26 cellular contexts compared by ENCODE assay signal in genomic region chr5:135027318-135027698, GRCh38. TPM values are rescaled to one million over a fixed set of nuclear protein-coding genes. Genes with fewer than 3 reads are reported as not detected.
DNase-seq lines count a peak whose midpoint lies in the region; ATAC-seq, FAIRE-seq and TF ChIP-seq lines count a peak whose summit lies in the region.
"Had no signal": no experiment of that assay in that cellular context is flagged by ENCODE, and none has a peak within 500 bp of the region (broad histone marks: within the 10 kb centered on the region; RNA-seq: fewer than 3 reads in every experiment).

No MANE protein-coding gene starts in this region.

- H3K4me1 Mint-ChIP-seq in activated CD4-positive, alpha-beta T cell treated with anti-CD3 and anti-CD28 coated beads, Interleukin-2, amount 10 ng/mL, durations not matched to agents 24 days and 14 days, result peaks cover 22% of the 10 kb centered on the region
- peaks cover 25% of the 10 kb centered on the region for H3K4me1 Mint-ChIP-seq in activated CD4-positive, alpha-beta T cell treated with anti-CD3 and anti-CD28 coated beads for 36 hours

- ATAC-seq in activated CD4-positive, alpha-beta T cell treated with anti-CD3 and anti-CD28 coated beads for 36 hours, result no peak
- no peak for ATAC-seq in HG02759 (IDR thresholded peaks at IDR 0.05; ENCODE audit: unreplicated experiment)
- no peak for ATAC-seq in GM19452 (IDR thresholded peaks at IDR 0.05; ENCODE audit: unreplicated experiment)
- ATAC-seq: activated naive CD8-positive, alpha-beta T cell treated with anti-CD3 and anti-CD28 coated beads, Interleukin-2, amount 50 U/mL, for 24 hours; naive thymus-derived CD8-positive, alpha-beta T cell had no signal

- no peak overlapping the region for H3K27ac ChIP-seq in endothelial cell of umbilical vein (ENCODE audit: insufficient read depth, low read depth, low read length)
- H3K27ac ChIP-seq in mucosa of rectum (ENCODE audit: low read depth in 2 of 2, low read length in 2 of 2), result peak overlapping the region; percentile 61 to 73
- H3K27ac ChIP-seq in A673 (ENCODE audit: low read depth, low read length, poor library complexity, severe bottlenecking), result no peak overlapping the region
- H3K27ac ChIP-seq: BLaER1 treated with 17β-estradiol and CSF1 and Interleukin-3, amounts not matched to agents 10 nM and 100 nM; skin epidermis had no signal

- POLR2A ChIA-PET in activated CD4-positive, alpha-beta T cell treated with anti-CD3 and anti-CD28 coated beads for 36 hours (lab: Charles Lee), result no interaction called here
- POLR2A ChIA-PET in endothelial cell of umbilical vein (lab: Charles Lee), result no interaction called here
- POLR2A ChIA-PET in A673 (lab: Charles Lee; ENCODE audit: low non-redundant PET), result no interaction called here

- no peak for TF ChIP-seq POLR2A in endothelial cell of umbilical vein (IDR thresholded peaks at IDR 0.05; ENCODE audit: low read depth, low read length)

- no peaks in the 10 kb centered on the region for H3K9me1 ChIP-seq in endothelial cell of umbilical vein (replicated peaks; ENCODE audit: control insufficient read depth, extremely low read depth, insufficient read depth, low read length)

- TF ChIP-seq CTCF in endothelial cell of umbilical vein (IDR thresholded peaks at IDR 0.05; ENCODE audit: extremely low read depth in 1 of 2, insufficient read depth in 1 of 2, low read depth in 1 of 2, low read length in 2 of 2) (no peak), A673 (conservative IDR thresholded peaks at IDR 0.05; ENCODE audit: low read depth, low read length) (no peak)

- no peak overlapping the region for H3K4me3 ChIP-seq in endothelial cell of umbilical vein (replicated peaks in 1 of 3; ENCODE audit: insufficient read depth in 1 of 3, low read depth in 1 of 3, low read length in 3 of 3)
- no peak overlapping the region for H3K4me3 ChIP-seq in mucosa of rectum (ENCODE audit: low read length in 2 of 2)
- no peak overlapping the region for H3K4me3 ChIP-seq in A673 (ENCODE audit: low read depth, low read length, poor library complexity, severe bottlenecking)
- H3K4me3 ChIP-seq: BLaER1 treated with 17β-estradiol and CSF1 and Interleukin-3, amounts not matched to agents 10 nM and 100 nM; skin epidermis had no signal

- H2AFZ ChIP-seq in endothelial cell of umbilical vein (ENCODE audit: low read depth, low read length), result no peak overlapping the region

- H3K4me1 ChIP-seq in endothelial cell of umbilical vein (ENCODE audit: control insufficient read depth, extremely low read depth, insufficient read depth, low read length), result no peaks in the 10 kb centered on the region
- H3K4me1 ChIP-seq in mucosa of rectum (ENCODE audit: control insufficient read depth in 2 of 2, insufficient read depth in 2 of 2, low read length in 2 of 2), result peaks cover 9 to 10% of the 10 kb centered on the region in 2 donors
- H3K4me1 ChIP-seq in A673 (ENCODE audit: insufficient read depth, low read length, poor library complexity, severe bottlenecking), result no peaks in the 10 kb centered on the region
- H3K4me1 ChIP-seq: BLaER1 treated with 17β-estradiol and CSF1 and Interleukin-3, amounts not matched to agents 10 nM and 100 nM had no signal

- H3K4me2 ChIP-seq in endothelial cell of umbilical vein (ENCODE audit: insufficient read depth, low read length), result no peak overlapping the region
- H3K4me2 ChIP-seq: BLaER1 treated with 17β-estradiol and CSF1 and Interleukin-3, amounts not matched to agents 10 nM and 100 nM had no signal

- H3K9me3 ChIP-seq in endothelial cell of umbilical vein (replicated peaks; ENCODE audit: control insufficient read depth, insufficient read depth, low read length), result no peaks in the 10 kb centered on the region
- H3K9me3 ChIP-seq in mucosa of rectum (ENCODE audit: control insufficient read depth in 2 of 2, low read length in 2 of 2), result no peaks in the 10 kb centered on the region
- no peaks in the 10 kb centered on the region for H3K9me3 ChIP-seq in A673 (ENCODE audit: low read depth, low read length, poor library complexity, severe bottlenecking)
- H3K9me3 ChIP-seq: esophagus muscularis mucosa had no signal

- H3K36me3 ChIP-seq in endothelial cell of umbilical vein (ENCODE audit: control insufficient read depth in 2 of 2, extremely low read depth in 1 of 2, insufficient read depth in 2 of 2, low read length in 2 of 2), result no peaks in the 10 kb centered on the region
- H3K36me3 ChIP-seq in mucosa of rectum (ENCODE audit: control insufficient read depth in 2 of 2, insufficient read depth in 2 of 2, low read length in 2 of 2), result no peaks in the 10 kb centered on the region
- no peaks in the 10 kb centered on the region for H3K36me3 ChIP-seq in A673 (ENCODE audit: insufficient read depth, low read length, poor library complexity, severe bottlenecking)
- H3K36me3 ChIP-seq: BLaER1 treated with 17β-estradiol and CSF1 and Interleukin-3, amounts not matched to agents 10 nM and 100 nM; esophagus muscularis mucosa had no signal

- no peak for DNase-seq in activated CD4-positive, alpha-beta T cell treated with anti-CD3 and anti-CD28 coated beads, Interleukin-2, amount 10 ng/mL, durations not matched to agents 24 days and 14 days
- DNase-seq in activated CD4-positive, alpha-beta T cell treated with anti-CD3 and anti-CD28 coated beads for 36 hours, result no peak
- DNase-seq in endothelial cell of umbilical vein (ENCODE audit: low read depth, low spot score) (no peak), A673 (ENCODE audit: low spot score) (no peak), NCI-H82 (lab: John Stamatoyannopoulos, UW) (no peak)
- DNase-seq: activated CD4-positive, alpha-beta T cell treated with anti-CD3 and anti-CD28 coated beads for 1 hour; activated naive CD8-positive, alpha-beta T cell treated with anti-CD3 and anti-CD28 coated beads, Interleukin-2, amount 50 U/mL, for 24 hours; DMS 273 treated with DMSO at 0.1 percent for 48 hours; GOT3; naive thymus-derived CD8-positive, alpha-beta T cell; NCI-H187 treated with DMSO at 0.1 percent for 48 hours; NCI-H510A; stimulated activated CD4-positive, alpha-beta T cell treated with anti-CD3 and anti-CD28 coated beads, Interleukin-4, amount 100 ng/mL, for 4 hours; T-helper 9 cell had no signal

- no peak for FAIRE-seq in endothelial cell of umbilical vein (lab: Jason Lieb, UNC)
- FAIRE-seq: GM12892 had no signal

- no peak overlapping the region for H3K4me3 Mint-ChIP-seq in activated CD4-positive, alpha-beta T cell treated with anti-CD3 and anti-CD28 coated beads, Interleukin-2, amount 10 ng/mL, durations not matched to agents 24 days and 14 days
- no peak overlapping the region for H3K4me3 Mint-ChIP-seq in activated CD4-positive, alpha-beta T cell treated with anti-CD3 and anti-CD28 coated beads for 36 hours
- H3K4me3 Mint-ChIP-seq: activated naive CD8-positive, alpha-beta T cell treated with anti-CD3 and anti-CD28 coated beads, Interleukin-2, amount 50 U/mL, for 24 hours; naive thymus-derived CD8-positive, alpha-beta T cell had no signal

- no TSS peak for BruUV-seq in endothelial cell of umbilical vein (replicated peaks; lab: Mats Ljungman, UMichigan)
- BruUV-seq in A673 (replicated peaks; lab: Mats Ljungman, UMichigan), result no TSS peak

- peaks cover 65% of the 10 kb centered on the region for H3K27me3 Mint-ChIP-seq in activated CD4-positive, alpha-beta T cell treated with anti-CD3 and anti-CD28 coated beads, Interleukin-2, amount 10 ng/mL, durations not matched to agents 24 days and 14 days
- H3K27me3 Mint-ChIP-seq in activated CD4-positive, alpha-beta T cell treated with anti-CD3 and anti-CD28 coated beads for 36 hours, result peaks cover 49% of the 10 kb centered on the region

- no peaks in the 10 kb centered on the region for H4K20me1 ChIP-seq in endothelial cell of umbilical vein (replicated peaks; ENCODE audit: control insufficient read depth, extremely low read depth, insufficient read depth, low read length)

- H3K27ac Mint-ChIP-seq in activated CD4-positive, alpha-beta T cell treated with anti-CD3 and anti-CD28 coated beads, Interleukin-2, amount 10 ng/mL, durations not matched to agents 24 days and 14 days, result peak overlapping the region; percentile 69
- H3K27ac Mint-ChIP-seq in activated CD4-positive, alpha-beta T cell treated with anti-CD3 and anti-CD28 coated beads for 36 hours, result no peak overlapping the region
- H3K27ac Mint-ChIP-seq: activated naive CD8-positive, alpha-beta T cell treated with anti-CD3 and anti-CD28 coated beads, Interleukin-2, amount 50 U/mL, for 24 hours; naive thymus-derived CD8-positive, alpha-beta T cell had no signal

- H3K9ac ChIP-seq in endothelial cell of umbilical vein (replicated peaks; ENCODE audit: extremely low read depth, insufficient read depth, low read length) (no peak overlapping the region), mucosa of rectum (ENCODE audit: low read depth in 1 of 2, low read length in 2 of 2) (peak overlapping the region in 1 of 2 donors; percentile 53)
- H3K9ac ChIP-seq: BLaER1 treated with 17β-estradiol and CSF1 and Interleukin-3, amounts not matched to agents 10 nM and 100 nM had no signal

- no peaks in the 10 kb centered on the region for H3K79me2 ChIP-seq in endothelial cell of umbilical vein (ENCODE audit: control insufficient read depth, insufficient read depth, low read length)

- peaks cover 7% of the 10 kb centered on the region for H3K9me3 Mint-ChIP-seq in activated CD4-positive, alpha-beta T cell treated with anti-CD3 and anti-CD28 coated beads, Interleukin-2, amount 10 ng/mL, durations not matched to agents 24 days and 14 days
- peaks cover 4% of the 10 kb centered on the region for H3K9me3 Mint-ChIP-seq in activated CD4-positive, alpha-beta T cell treated with anti-CD3 and anti-CD28 coated beads for 36 hours (ENCODE audit: low read depth)
- H3K9me3 Mint-ChIP-seq: activated naive CD8-positive, alpha-beta T cell treated with anti-CD3 and anti-CD28 coated beads, Interleukin-2, amount 50 U/mL, for 24 hours had no signal

- dilution Hi-C loops in endothelial cell of umbilical vein (cut with MboI; ENCODE audit: extremely low pct_ligation_motif_present, low sequenced_read_pairs), result no loop called here

- H3K27me3 ChIP-seq in endothelial cell of umbilical vein (ENCODE audit: control insufficient read depth in 2 of 2, insufficient read depth in 2 of 2, low read length in 2 of 2) (peaks cover 56 to 66% of the 10 kb centered on the region in 2 experiments), mucosa of rectum (ENCODE audit: control insufficient read depth in 2 of 2, insufficient read depth in 2 of 2, low read length in 2 of 2) (peaks cover 43 to 55% of the 10 kb centered on the region in 2 donors), A673 (replicated peaks; ENCODE audit: insufficient read depth, low read depth, low read length, poor library complexity) (peaks cover 36% of the 10 kb centered on the region)

- peaks cover 9% of the 10 kb centered on the region for H3K36me3 Mint-ChIP-seq in activated CD4-positive, alpha-beta T cell treated with anti-CD3 and anti-CD28 coated beads, Interleukin-2, amount 10 ng/mL, durations not matched to agents 24 days and 14 days (ENCODE audit: low read depth)
- peaks cover 4% of the 10 kb centered on the region for H3K36me3 Mint-ChIP-seq in activated CD4-positive, alpha-beta T cell treated with anti-CD3 and anti-CD28 coated beads for 36 hours (ENCODE audit: low read depth)

- CTCF ChIA-PET in activated CD4-positive, alpha-beta T cell treated with anti-CD3 and anti-CD28 coated beads for 36 hours (lab: Charles Lee), result no interaction called here
- CTCF ChIA-PET in endothelial cell of umbilical vein (lab: Charles Lee), result no interaction called here
- CTCF ChIA-PET in A673 (lab: Charles Lee), result no interaction called here

- intact Hi-C loops in activated CD4-positive, alpha-beta T cell treated with anti-CD3 and anti-CD28 coated beads, Interleukin-2, amount 10 ng/mL, durations not matched to agents 24 days and 14 days (cut with micrococcal nuclease), result no loop called here
- intact Hi-C loops in activated CD4-positive, alpha-beta T cell treated with anti-CD3 and anti-CD28 coated beads for 36 hours (cut with DNase I, micrococcal nuclease), result loop anchor here in 1 of 2 experiments (5.0 kb wide), 1 partner anchor 515 kb away; no protein-coding TSS in a partner anchor
- intact Hi-C loops in endothelial cell of umbilical vein (cut with micrococcal nuclease) (loop anchor here (5.0 kb wide), 1 partner anchor 165 kb away; no protein-coding TSS in a partner anchor), A673 (cut with micrococcal nuclease; ENCODE audit: unreplicated experiment) (no loop called here)

RNA-seq across cellular contexts. Expression of gene PITX1, which starts 6.7 kb away (rescaled TPM):
- total RNA-seq in activated CD4-positive, alpha-beta T cell treated with anti-CD3 and anti-CD28 coated beads, Interleukin-2, amount 10 ng/mL, durations not matched to agents 24 days and 14 days, result 0.61 and 0.78 TPM in 2 replicates
- under 1 TPM; 0.18 TPM for total RNA-seq in activated CD4-positive, alpha-beta T cell treated with anti-CD3 and anti-CD28 coated beads for 36 hours
- 0.42 and 6.0 TPM in 2 replicates for total RNA-seq in endothelial cell of umbilical vein
- 0.48 and 0.65 TPM in 2 replicates for polyA plus RNA-seq in endothelial cell of umbilical vein
- 0.34 TPM in 2 replicates for polyA plus RNA-seq in endothelial cell of umbilical vein (2011; cell fraction: cytosol; rRNA removed)
- polyA plus RNA-seq in endothelial cell of umbilical vein (2011; cell fraction: nucleus; rRNA removed), result 0.14 and 0.24 TPM in 2 replicates
- polyA plus RNA-seq in endothelial cell of umbilical vein (2012), result 0.08 TPM in 1 of 2 replicates, not detected in the other
- polyA minus RNA-seq in endothelial cell of umbilical vein, result 0.90 and 2.1 TPM in 2 replicates
- polyA minus RNA-seq in endothelial cell of umbilical vein (2011; cell fraction: cytosol; rRNA and poly(A)+ RNA removed), result 76.4 TPM
- 0.53 and 0.77 TPM in 2 replicates for polyA minus RNA-seq in endothelial cell of umbilical vein (2011; cell fraction: nucleus; rRNA and poly(A)+ RNA removed)
- 1.8 and 2.0 TPM in 2 replicates for total RNA-seq in A673 (2021)
- total RNA-seq: dermis microvascular lymphatic vessel endothelial cell; glomerular endothelial cell; lung microvascular endothelial cell; naive thymus-derived CD8-positive, alpha-beta T cell had no signal
- polyA plus RNA-seq: naive thymus-derived CD8-positive, alpha-beta T cell had no signal

RNA-seq across cellular contexts. Expression of gene CATSPER3, which starts 59.6 kb away (rescaled TPM):
- total RNA-seq in activated CD4-positive, alpha-beta T cell treated with anti-CD3 and anti-CD28 coated beads, Interleukin-2, amount 10 ng/mL, durations not matched to agents 24 days and 14 days, result 0.54 and 0.64 TPM in 2 replicates
- total RNA-seq in activated CD4-positive, alpha-beta T cell treated with anti-CD3 and anti-CD28 coated beads for 36 hours, result under 1 TPM; 0.40 to 0.69 TPM
- total RNA-seq in endothelial cell of umbilical vein, result 0.71 TPM in 1 of 2 replicates, not detected in the other
- polyA plus RNA-seq in endothelial cell of umbilical vein, result 0.35 and 0.43 TPM in 2 replicates
- 0.18 and 0.26 TPM in 2 replicates for polyA plus RNA-seq in endothelial cell of umbilical vein (2011; cell fraction: cytosol; rRNA removed)
- polyA plus RNA-seq in endothelial cell of umbilical vein (2011; cell fraction: nucleus; rRNA removed), result 0.61 and 0.64 TPM in 2 replicates
- polyA plus RNA-seq in endothelial cell of umbilical vein (2012), result not detected in 2 replicates
- polyA minus RNA-seq in endothelial cell of umbilical vein, result 0.17 TPM in 1 of 2 replicates, not detected in the other
- not detected for polyA minus RNA-seq in endothelial cell of umbilical vein (2011; cell fraction: cytosol; rRNA and poly(A)+ RNA removed)
- polyA minus RNA-seq in endothelial cell of umbilical vein (2011; cell fraction: nucleus; rRNA and poly(A)+ RNA removed), result 0.43 TPM in 1 of 2 replicates, not detected in the other
- 0.90 and 1.0 TPM in 2 replicates for total RNA-seq in A673 (2021)
- total RNA-seq: A172, glomerular endothelial cell, temporal lobe had no signal

Comparison
In these comparisons a context has a peak if more than half of its experiments do, and no peak if none do; other contexts are left out.
1. H3K27ac ChIP-seq: peak in mucosa of rectum (2 of 2); none in endothelial cell of umbilical vein (single experiment) and A673 (single experiment).